9 cellular contexts compared by ENCODE assay signal in the genomic region with DNA sequence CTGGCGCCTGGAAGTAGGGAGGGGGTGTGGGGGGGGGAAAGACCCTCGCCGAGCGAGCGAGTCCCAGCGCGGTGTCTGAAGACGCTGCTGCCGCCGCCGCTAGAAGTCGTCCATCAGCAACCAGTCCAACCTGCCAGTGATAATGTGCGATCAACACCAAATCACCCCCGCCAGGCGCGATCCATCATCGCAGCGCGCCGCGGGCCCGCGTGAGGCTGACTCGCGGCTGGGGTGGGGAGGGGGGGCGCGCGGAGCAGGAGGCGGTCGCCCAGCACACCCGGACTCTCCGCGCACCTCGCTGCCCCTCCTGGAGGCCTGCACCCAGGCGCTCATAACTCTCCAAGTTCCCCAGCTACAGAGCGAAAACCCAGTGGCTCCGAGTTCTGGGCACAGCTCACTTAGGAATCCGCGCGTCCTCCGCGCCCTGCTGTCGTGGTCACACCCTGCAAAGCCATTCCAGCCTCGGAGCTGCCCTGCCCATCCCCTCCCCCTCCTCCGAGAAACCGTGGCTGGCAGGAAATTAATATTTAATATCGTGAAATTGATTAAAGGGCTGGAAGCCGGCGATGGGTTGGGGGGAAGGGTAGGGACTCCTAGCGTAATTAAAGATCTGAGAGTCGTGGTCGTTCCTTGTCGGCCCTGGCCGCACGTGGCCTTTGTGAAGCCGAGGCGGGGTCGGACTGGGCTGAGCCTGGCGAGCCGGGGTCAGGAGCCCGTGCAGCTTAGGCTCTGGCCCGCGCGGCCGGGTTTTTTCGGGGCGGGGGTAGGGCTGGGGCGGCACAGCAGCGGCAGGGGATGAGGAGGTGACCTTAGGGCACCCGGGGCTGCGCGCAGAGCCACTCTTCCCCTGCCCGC. TPM values are rescaled to one million over a fixed set of nuclear protein-coding genes. Genes with fewer than 3 reads are reported as not detected.
DNase-seq lines count a peak whose midpoint lies in the region; ATAC-seq, FAIRE-seq and TF ChIP-seq lines count a peak whose summit lies in the region.
"Had no signal": no experiment of that assay in that cellular context is flagged by ENCODE, and none has a peak within 500 bp of the region (broad histone marks: within the 10 kb centered on the region; RNA-seq: fewer than 3 reads in every experiment).

No MANE protein-coding gene starts in this region.

- H3K36me3 ChIP-seq in HUES48 (ENCODE audit: control insufficient read depth, insufficient read depth, low read length) = no peaks in the 10 kb centered on the region
- H3K36me3 ChIP-seq: SJSA1 had no signal

- H3K36me3 Mint-ChIP-seq in dendritic cell treated with granulocyte-macrophage colony-stimulating factor and Interleukin-4, amounts not matched to agents 40 ng/mL and 50 ng/mL, for 4 days (ENCODE audit: low read depth) = no peaks in the 10 kb centered on the region
- H3K36me3 Mint-ChIP-seq in natural killer cell = no peaks in the 10 kb centered on the region

- DNase-seq in AG10803 (ENCODE audit: low read depth) (no peak), natural killer cell (no peak), GM19238 (ENCODE audit: insufficient read length, low spot score) (no peak), GM12892 (ENCODE audit: insufficient read length) (no peak), globus pallidus (ENCODE audit: low spot score) (no peak)

- peak overlapping the region; percentile 24 for H3K4me3 ChIP-seq in AG10803 (ENCODE audit: low read length)
- H3K4me3 ChIP-seq in HUES48 (ENCODE audit: low read depth, low read length) = peak overlapping the region; percentile 67

- H3K4me1 Mint-ChIP-seq in dendritic cell treated with granulocyte-macrophage colony-stimulating factor and Interleukin-4, amounts not matched to agents 40 ng/mL and 50 ng/mL, for 4 days (ENCODE audit: low read depth) = peaks cover 24% of the 10 kb centered on the region
- peaks cover 0 to 10% of the 10 kb centered on the region in 2 donors for H3K4me1 Mint-ChIP-seq in natural killer cell

- ATAC-seq in natural killer cell (peak in 1 of 3 donors; percentile 19), HG02938 (IDR thresholded peaks at IDR 0.05; ENCODE audit: unreplicated experiment) (no peak)

- peak overlapping the region; percentile 67 for H3K9ac ChIP-seq in HUES48 (ENCODE audit: low read depth, low read length)

- H3K27me3 ChIP-seq in HUES48 (ENCODE audit: control insufficient read depth, insufficient read depth, low read length) = peaks cover 31% of the 10 kb centered on the region
- H3K27me3 ChIP-seq: SJSA1 had no signal

- peaks cover 12% of the 10 kb centered on the region for H3K4me1 ChIP-seq in HUES48 (ENCODE audit: control insufficient read depth, insufficient read depth, low read length)

- no peaks in the 10 kb centered on the region for H3K9me3 Mint-ChIP-seq in dendritic cell treated with granulocyte-macrophage colony-stimulating factor and Interleukin-4, amounts not matched to agents 40 ng/mL and 50 ng/mL, for 4 days
- no peaks in the 10 kb centered on the region for H3K9me3 Mint-ChIP-seq in natural killer cell

- H3K4me3 Mint-ChIP-seq in dendritic cell treated with granulocyte-macrophage colony-stimulating factor and Interleukin-4, amounts not matched to agents 40 ng/mL and 50 ng/mL, for 4 days = peak overlapping the region; percentile 66
- H3K4me3 Mint-ChIP-seq in natural killer cell = peak overlapping the region; percentile 28

- H3K27ac Mint-ChIP-seq in dendritic cell treated with granulocyte-macrophage colony-stimulating factor and Interleukin-4, amounts not matched to agents 40 ng/mL and 50 ng/mL, for 4 days = peak overlapping the region; percentile 56
- H3K27ac Mint-ChIP-seq in natural killer cell = no peak overlapping the region

- peaks cover 19% of the 10 kb centered on the region for H3K27me3 Mint-ChIP-seq in dendritic cell treated with granulocyte-macrophage colony-stimulating factor and Interleukin-4, amounts not matched to agents 40 ng/mL and 50 ng/mL, for 4 days
- no peaks in the 10 kb centered on the region for H3K27me3 Mint-ChIP-seq in natural killer cell (ENCODE audit: low read depth in 2 of 2)

- FAIRE-seq in GM12892 (lab: Jason Lieb, UNC) = no peak

- no peak for TF ChIP-seq POLR2A in GM12892 (IDR thresholded peaks at IDR 0.05; ENCODE audit: low read depth, low read length)

- H3K27ac ChIP-seq in HUES48 (ENCODE audit: low read depth, low read length) = peak overlapping the region; percentile 96
- H3K27ac ChIP-seq: SJSA1 had no signal

- TF ChIP-seq CTCF in AG10803 (conservative IDR thresholded peaks at IDR 0.05; ENCODE audit: low read length) = no peak
- TF ChIP-seq CTCF in natural killer cell (IDR thresholded peaks at IDR 0.05) = no peak

- no peaks in the 10 kb centered on the region for H3K9me3 ChIP-seq in HUES48 (ENCODE audit: control insufficient read depth, insufficient read depth, low read length)
- H3K9me3 ChIP-seq: SJSA1 had no signal

- intact Hi-C loops in dendritic cell treated with granulocyte-macrophage colony-stimulating factor and Interleukin-4, amounts not matched to agents 40 ng/mL and 50 ng/mL, for 4 days (cut with micrococcal nuclease) = no loop called here
- intact Hi-C loops in natural killer cell (cut with micrococcal nuclease) = no loop called here

RNA-seq across cellular contexts. Expression of a gene that starts 58.1 kb away (rescaled TPM):
- total RNA-seq in natural killer cell = 10 to 100 TPM; 20.0 to 35.2 (median 29.2) TPM
- polyA plus RNA-seq in GM12892 (2012; ENCODE audit: missing spikeins) = 9.0 TPM
